1 cellular context compared by ENCODE assay signal in genomic region chr2:232363784-232364615, GRCh38.
TF ChIP-seq lines count a peak whose summit lies in the region.

No MANE protein-coding gene starts in this region.

TF ChIP-seq in HepG2, 621 proteins besides CTCF, POLR2A, EP300 and RAD21 (continued from another document):
- TF ChIP-seq FOXO4 (CRISPR knock-in tag; conservative IDR thresholded peaks at IDR 0.05) (0 out of 2 replicates have a peak, but pooled peaks have one; percentile 32), CC2D1A (CRISPR knock-in tag; IDR thresholded peaks at IDR 0.05) (no peak), ZMYM3 (CRISPR knock-in tag; IDR thresholded peaks at IDR 0.05) (0 out of 2 replicates have a peak, but pooled peaks have one; percentile 13), ZNF501 (CRISPR knock-in tag; IDR thresholded peaks at IDR 0.05) (peak; percentile 55; the same call in 1 of the 2 replicates), ZSCAN29 (CRISPR knock-in tag; conservative IDR thresholded peaks at IDR 0.05) (0 out of 2 replicates have a peak, but pooled peaks have one; percentile 29), FOXO1 (CRISPR knock-in tag; IDR thresholded peaks at IDR 0.05) (no peak), ZNF687 (CRISPR knock-in tag; IDR thresholded peaks at IDR 0.05) (peak; percentile 44), ZNF276 (CRISPR knock-in tag; IDR thresholded peaks at IDR 0.05; ENCODE audit: low read depth) (0 out of 2 replicates have a peak, but pooled peaks have one; percentile 26), UBTF (CRISPR knock-in tag; IDR thresholded peaks at IDR 0.05) (peak; percentile 19; the same call in 1 of the 2 replicates), ZNF362 (CRISPR knock-in tag; IDR thresholded peaks at IDR 0.05; ENCODE audit: borderline replicate concordance) (peak; percentile 62; the same call in 1 of the 2 replicates)
